ENCODE assay signal across 15 cellular contexts in the genomic region with DNA sequence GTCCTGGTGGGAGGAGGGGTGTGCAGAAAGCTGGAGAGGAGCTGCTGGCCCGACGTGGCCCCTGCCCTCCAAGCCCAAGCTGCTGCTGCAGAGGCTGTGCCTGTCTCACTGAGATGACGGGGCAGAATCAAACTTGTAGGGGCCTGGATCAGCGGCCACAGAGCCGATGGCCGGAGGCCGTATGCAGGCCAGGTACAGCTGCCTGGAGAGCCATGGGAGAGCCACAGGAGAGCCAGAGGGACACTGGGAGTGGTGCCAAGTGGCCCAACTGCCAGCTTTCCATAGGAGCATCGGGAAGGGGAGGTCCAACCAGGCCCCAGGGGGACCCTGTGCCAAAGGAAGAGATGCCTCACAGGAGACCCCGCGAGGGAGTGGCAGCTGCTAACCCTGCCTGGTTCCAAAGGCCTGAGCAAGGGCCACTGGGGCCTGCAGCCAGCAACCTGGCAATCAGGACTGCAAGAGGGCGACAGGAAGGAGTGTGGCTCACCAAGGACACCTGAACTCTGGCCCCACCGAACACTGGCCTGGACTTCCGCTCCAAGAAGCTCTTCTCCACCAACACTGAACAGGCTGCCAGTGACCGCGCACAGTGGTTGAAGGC.
DNase-seq lines count a peak whose midpoint lies in the region; ATAC-seq and TF ChIP-seq lines count a peak whose summit lies in the region.
"Had no signal": no experiment of that assay in that cellular context is flagged by ENCODE, and none has a peak within 500 bp of the region (broad histone marks: within the 10 kb centered on the region; RNA-seq: fewer than 3 reads in every experiment).

No MANE protein-coding gene starts in this region.

- ATAC-seq in Right ventricle myocardium inferior: no peak
- no peak for ATAC-seq in GM21423 (IDR thresholded peaks at IDR 0.05; ENCODE audit: unreplicated experiment)
- ATAC-seq: foreskin keratinocyte had no signal

- no peak for DNase-seq in cardiac muscle cell (ENCODE audit: low read depth in 1 of 2, low spot score in 1 of 2)
- no peak for DNase-seq in Right ventricle myocardium inferior (ENCODE audit: missing footprints)
- no peak for DNase-seq in esophagus squamous epithelium (lab: John Stamatoyannopoulos, UW)
- peak; percentile 79 for DNase-seq in osteocyte (ENCODE audit: extremely low spot score, unreplicated experiment)
- DNase-seq in putamen (ENCODE audit: low spot score): no peak
- DNase-seq in NCI-H1694 treated with DMSO at 0.1 percent for 48 hours (lab: John Stamatoyannopoulos, UW): no peak
- DNase-seq in chondrocyte (ENCODE audit: low spot score): no peak
- DNase-seq: activated naive CD8-positive, alpha-beta T cell treated with anti-CD3 and anti-CD28 coated beads for 36 hours; foreskin keratinocyte; kidney glomerular epithelial cell; PC-9; stimulated activated CD4-positive, alpha-beta T cell treated with anti-CD3 and anti-CD28 coated beads, Interleukin-15, amount 100 ng/mL, for 24 hours had no signal

- H3K4me1 ChIP-seq in cardiac muscle cell (ENCODE audit: low read depth) (peaks cover 23% of the 10 kb centered on the region), esophagus squamous epithelium (peaks cover 39 to 63% (median 55%) of the 10 kb centered on the region in 3 donors)
- H3K4me1 ChIP-seq: foreskin keratinocyte had no signal

- H3K4me3 Mint-ChIP-seq in osteocyte (ENCODE audit: unreplicated experiment) (no peak overlapping the region), chondrocyte (ENCODE audit: unreplicated experiment) (no peak overlapping the region)
- H3K4me3 Mint-ChIP-seq: neural crest cell had no signal

- no peaks in the 10 kb centered on the region for H3K36me3 ChIP-seq in cardiac muscle cell
- no peaks in the 10 kb centered on the region for H3K36me3 ChIP-seq in esophagus squamous epithelium

- H3K27me3 Mint-ChIP-seq in osteocyte (ENCODE audit: unreplicated experiment) (no peaks in the 10 kb centered on the region), chondrocyte (ENCODE audit: low read depth) (no peaks in the 10 kb centered on the region)
- H3K27me3 Mint-ChIP-seq: activated naive CD8-positive, alpha-beta T cell treated with anti-CD3 and anti-CD28 coated beads for 36 hours had no signal

- intact Hi-C loops in Right ventricle myocardium inferior (cut with DNase I): loop anchor here (2.0 kb wide), 1 partner anchor 67 kb away; no protein-coding TSS in a partner anchor
- intact Hi-C loops in esophagus squamous epithelium (cut with DNase I): no loop called here

- H3K9me3 Mint-ChIP-seq in osteocyte (ENCODE audit: unreplicated experiment): no peaks in the 10 kb centered on the region
- peaks cover 3% of the 10 kb centered on the region for H3K9me3 Mint-ChIP-seq in chondrocyte (ENCODE audit: low read depth)
- H3K9me3 Mint-ChIP-seq: activated naive CD8-positive, alpha-beta T cell treated with anti-CD3 and anti-CD28 coated beads for 36 hours; neural crest cell had no signal

- H3K4me3 ChIP-seq in cardiac muscle cell: no peak overlapping the region
- no peak overlapping the region for H3K4me3 ChIP-seq in esophagus squamous epithelium
- H3K4me3 ChIP-seq: PC-9 had no signal

- H3K4me1 Mint-ChIP-seq in osteocyte (ENCODE audit: unreplicated experiment): peaks cover 23% of the 10 kb centered on the region
- H3K4me1 Mint-ChIP-seq in chondrocyte (ENCODE audit: low read depth): peaks cover 34% of the 10 kb centered on the region

- no peaks in the 10 kb centered on the region for H3K9me3 ChIP-seq in cardiac muscle cell (ENCODE audit: low read depth)
- H3K9me3 ChIP-seq in esophagus squamous epithelium: no peaks in the 10 kb centered on the region

- H3K27ac Mint-ChIP-seq in osteocyte (ENCODE audit: unreplicated experiment) (no peak overlapping the region), chondrocyte (ENCODE audit: unreplicated experiment) (no peak overlapping the region)
- H3K27ac Mint-ChIP-seq: activated naive CD8-positive, alpha-beta T cell treated with anti-CD3 and anti-CD28 coated beads for 36 hours had no signal

- WGBS in esophagus squamous epithelium, 2 donors: 63 to 93% methylated on average over 8 to 9 of the region's 15 CpGs

- H3K27me3 ChIP-seq in cardiac muscle cell (no peaks in the 10 kb centered on the region), esophagus squamous epithelium (no peaks in the 10 kb centered on the region)
- H3K27me3 ChIP-seq: foreskin keratinocyte had no signal

- H3K27ac ChIP-seq in cardiac muscle cell (peak overlapping the region; percentile 78), esophagus squamous epithelium (peak overlapping the region; percentile 23 to 90 (median 86))
- H3K27ac ChIP-seq: foreskin keratinocyte, HL-60, PC-9 had no signal

- H3K36me3 Mint-ChIP-seq in osteocyte (ENCODE audit: unreplicated experiment): peaks cover 2% of the 10 kb centered on the region
- no peaks in the 10 kb centered on the region for H3K36me3 Mint-ChIP-seq in chondrocyte (ENCODE audit: low read depth)

- TF ChIP-seq CTCF in cardiac muscle cell (IDR thresholded peaks at IDR 0.05; ENCODE audit: low read depth, low read length) (no peak), esophagus squamous epithelium (IDR thresholded peaks at IDR 0.05) (no peak), osteocyte (IDR thresholded peaks at IDR 0.05) (no peak), chondrocyte (IDR thresholded peaks at IDR 0.05) (no peak)

- no peak for TF ChIP-seq POLR2A in esophagus squamous epithelium (IDR thresholded peaks at IDR 0.05)
